In genomic region chr2:11790228-11790627, GRCh38 we compare ENCODE assay signal across 16 cellular contexts.
DNase-seq lines count a peak whose midpoint lies in the region; ATAC-seq and FAIRE-seq lines count a peak whose summit lies in the region.
"Had no signal": no experiment of that assay in that cellular context is flagged by ENCODE, and none has a peak within 500 bp of the region (broad histone marks: within the 10 kb centered on the region; RNA-seq: fewer than 3 reads in every experiment).

No MANE protein-coding gene starts in this region.

- peak; percentile 39 for DNase-seq in activated CD8-positive, alpha-beta memory T cell treated with anti-CD3 and anti-CD28 coated beads, Interleukin-2, amount 50 U/mL, for 48 hours
- DNase-seq in activated CD8-positive, alpha-beta memory T cell treated with anti-CD3 and anti-CD28 coated beads for 24 hours, result no peak
- DNase-seq in HTR-8/SVneo (ENCODE audit: insufficient read length, low spot score) (no peak), kidney tubule cell (ENCODE audit: low spot score) (peak; percentile 12), NCI-H2171 (lab: John Stamatoyannopoulos, UW) (no peak)
- DNase-seq: ACHN; C1 segment of cervical spinal cord; Calu3; CD4-positive, alpha-beta T cell; DND-41; GF-D8; H9; KBM-7 had no signal

- no peak for ATAC-seq in GM21447 (IDR thresholded peaks at IDR 0.05; ENCODE audit: unreplicated experiment)
- ATAC-seq in HG02798 (IDR thresholded peaks at IDR 0.05; ENCODE audit: poor library complexity, unreplicated experiment), result no peak
- ATAC-seq: GM23338 had no signal

- peak; percentile 42 for FAIRE-seq in HTR-8/SVneo (lab: Jason Lieb, UNC)

Comparison
In these comparisons a context has a peak if more than half of its experiments do, and no peak if none do; other contexts are left out.
1. DNase-seq: peak in activated CD8-positive, alpha-beta memory T cell treated with anti-CD3 and anti-CD28 coated beads, Interleukin-2, amount 50 U/mL, for 48 hours (single experiment) and kidney tubule cell (single experiment); none in activated CD8-positive, alpha-beta memory T cell treated with anti-CD3 and anti-CD28 coated beads for 24 hours (single experiment), HTR-8/SVneo (single experiment) and NCI-H2171 (single experiment).